ENCODE assay signal across 13 cellular contexts in the genomic region with DNA sequence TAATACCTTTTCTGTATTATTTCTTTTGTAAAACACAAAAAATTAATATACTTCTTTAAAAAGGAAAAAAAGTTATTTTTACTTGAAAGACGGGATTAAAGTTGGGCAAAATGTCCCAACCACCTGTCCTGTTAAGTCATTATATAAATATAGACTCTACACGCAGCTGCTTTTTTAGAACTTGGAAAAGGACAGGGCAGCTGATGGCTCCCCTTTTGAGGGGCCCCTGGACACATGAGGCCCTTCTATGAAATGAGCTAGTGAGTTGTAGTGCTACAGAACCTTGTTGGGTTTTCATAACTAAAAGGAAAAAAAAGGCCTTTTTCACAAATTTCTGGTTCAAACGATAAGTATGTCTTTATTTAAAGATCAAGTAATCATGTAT. TPM values are rescaled to one million over a fixed set of nuclear protein-coding genes. Genes with fewer than 3 reads are reported as not detected.
A peak's percentile ranks its signal among the peaks of the same experiment; 100 is the strongest.
DNase-seq lines count a peak whose midpoint lies in the region; ATAC-seq and TF ChIP-seq lines count a peak whose summit lies in the region.
"Had no signal": no experiment of that assay in that cellular context is flagged by ENCODE, and none has a peak within 500 bp of the region (broad histone marks: within the 10 kb centered on the region; RNA-seq: fewer than 3 reads in every experiment).

No MANE protein-coding gene starts in this region.

- ATAC-seq in GM21825 (IDR thresholded peaks at IDR 0.05; ENCODE audit: unreplicated experiment): no peak

- H3K27me3 ChIP-seq in suprapubic skin: no peaks in the 10 kb centered on the region
- H3K27me3 ChIP-seq: MG63 had no signal

- H3K4me1 ChIP-seq in mesodermal cell (ENCODE audit: control insufficient read depth, insufficient read depth, low read length, poor library complexity, severe bottlenecking) (no peaks in the 10 kb centered on the region), suprapubic skin (peaks cover 10% of the 10 kb centered on the region)
- H3K4me1 ChIP-seq: spleen, uterus had no signal

- H3K4me3 Mint-ChIP-seq in activated naive CD8-positive, alpha-beta T cell: peak overlapping the region; percentile 83
- no peak overlapping the region for H3K4me3 Mint-ChIP-seq in activated naive CD8-positive, alpha-beta T cell treated with anti-CD3 and anti-CD28 coated beads for 36 hours
- peak overlapping the region; percentile 72 for H3K4me3 Mint-ChIP-seq in activated T-helper 2 cell treated with anti-CD3 and anti-CD28 coated beads, Interferon-gamma antibody, Interleukin-2, Interleukin-4, amounts not matched to agents 10 μg/mL and 5 μg/mL and 100 μg/mL, durations not matched to agents 14 hours and 24 hours and 36 hours (ENCODE audit: low read depth)

- no peaks in the 10 kb centered on the region for H3K9me3 Mint-ChIP-seq in activated naive CD8-positive, alpha-beta T cell (ENCODE audit: low read depth)
- no peaks in the 10 kb centered on the region for H3K9me3 Mint-ChIP-seq in activated naive CD8-positive, alpha-beta T cell treated with anti-CD3 and anti-CD28 coated beads for 36 hours
- no peaks in the 10 kb centered on the region for H3K9me3 Mint-ChIP-seq in activated T-helper 2 cell treated with anti-CD3 and anti-CD28 coated beads, Interferon-gamma antibody, Interleukin-2, Interleukin-4, amounts not matched to agents 10 μg/mL and 5 μg/mL and 100 μg/mL, durations not matched to agents 14 hours and 24 hours and 36 hours

- no peaks in the 10 kb centered on the region for H3K27me3 Mint-ChIP-seq in activated naive CD8-positive, alpha-beta T cell
- H3K27me3 Mint-ChIP-seq in activated naive CD8-positive, alpha-beta T cell treated with anti-CD3 and anti-CD28 coated beads for 36 hours: no peaks in the 10 kb centered on the region
- H3K27me3 Mint-ChIP-seq in activated T-helper 2 cell treated with anti-CD3 and anti-CD28 coated beads, Interferon-gamma antibody, Interleukin-2, Interleukin-4, amounts not matched to agents 10 μg/mL and 5 μg/mL and 100 μg/mL, durations not matched to agents 14 hours and 24 hours and 36 hours (ENCODE audit: low read depth): no peaks in the 10 kb centered on the region

- H3K27ac Mint-ChIP-seq in activated naive CD8-positive, alpha-beta T cell: no peak overlapping the region
- no peak overlapping the region for H3K27ac Mint-ChIP-seq in activated naive CD8-positive, alpha-beta T cell treated with anti-CD3 and anti-CD28 coated beads for 36 hours
- no peak overlapping the region for H3K27ac Mint-ChIP-seq in activated T-helper 2 cell treated with anti-CD3 and anti-CD28 coated beads, Interferon-gamma antibody, Interleukin-2, Interleukin-4, amounts not matched to agents 10 μg/mL and 5 μg/mL and 100 μg/mL, durations not matched to agents 14 hours and 24 hours and 36 hours

- TF ChIP-seq EP300 in suprapubic skin (IDR thresholded peaks at IDR 0.05): no peak

- WGBS in mesodermal cell (ENCODE audit: insufficient coverage in 2 of 2), 2 experiments: no CpG with 5 or more reads among the region's 3 CpGs
- WGBS in suprapubic skin: 76% methylated on average over 3 of the region's 3 CpGs

- H3K4me3 ChIP-seq in mesodermal cell (ENCODE audit: extremely low read depth, insufficient read depth, low read length, poor library complexity, severe bottlenecking): peak overlapping the region; percentile 53
- H3K4me3 ChIP-seq in suprapubic skin: peak overlapping the region; percentile 66

- H3K36me3 ChIP-seq in mesodermal cell (ENCODE audit: control insufficient read depth, insufficient read depth, low read length) (no peaks in the 10 kb centered on the region), suprapubic skin (no peaks in the 10 kb centered on the region)
- H3K36me3 ChIP-seq: MG63, spleen, uterus had no signal

- H3K9me3 ChIP-seq in mesodermal cell (ENCODE audit: control insufficient read depth, low read length) (no peaks in the 10 kb centered on the region), suprapubic skin (no peaks in the 10 kb centered on the region)
- H3K9me3 ChIP-seq: MG63, spleen, uterus had no signal

- intact Hi-C loops in activated T-helper 2 cell treated with anti-CD3 and anti-CD28 coated beads, Interferon-gamma antibody, Interleukin-2, Interleukin-4, amounts not matched to agents 10 μg/mL and 5 μg/mL and 100 μg/mL, durations not matched to agents 14 hours and 24 hours and 36 hours (cut with micrococcal nuclease): no loop called here

- H3K27ac ChIP-seq in mesodermal cell (ENCODE audit: low read depth, low read length, severe bottlenecking) (no peak overlapping the region), suprapubic skin (no peak overlapping the region)

- no peak for TF ChIP-seq CTCF in suprapubic skin (IDR thresholded peaks at IDR 0.05)

- no peak for DNase-seq in activated naive CD8-positive, alpha-beta T cell treated with anti-CD3 and anti-CD28 coated beads for 36 hours
- no peak for DNase-seq in activated T-helper 2 cell treated with anti-CD3 and anti-CD28 coated beads, Interferon-gamma antibody, Interleukin-2, Interleukin-4, amounts not matched to agents 10 μg/mL and 5 μg/mL and 100 μg/mL, durations not matched to agents 14 hours and 24 hours and 36 hours (ENCODE audit: low spot score)
- DNase-seq in suprapubic skin (ENCODE audit: low spot score in 2 of 2) (no peak), ecto neural progenitor cell (ENCODE audit: low spot score) (no peak), NCI-H146 treated with DMSO at 0.1 percent for 48 hours (lab: John Stamatoyannopoulos, UW; ENCODE audit: unreplicated experiment) (no peak)

- H3K36me3 Mint-ChIP-seq in activated naive CD8-positive, alpha-beta T cell: peaks cover 4% of the 10 kb centered on the region
- H3K36me3 Mint-ChIP-seq in activated naive CD8-positive, alpha-beta T cell treated with anti-CD3 and anti-CD28 coated beads for 36 hours: peaks cover 4% of the 10 kb centered on the region
- no peaks in the 10 kb centered on the region for H3K36me3 Mint-ChIP-seq in activated T-helper 2 cell treated with anti-CD3 and anti-CD28 coated beads, Interferon-gamma antibody, Interleukin-2, Interleukin-4, amounts not matched to agents 10 μg/mL and 5 μg/mL and 100 μg/mL, durations not matched to agents 14 hours and 24 hours and 36 hours (ENCODE audit: low read depth)

- peaks cover 2% of the 10 kb centered on the region for H3K4me1 Mint-ChIP-seq in activated naive CD8-positive, alpha-beta T cell (ENCODE audit: low read depth)
- peaks cover 2% of the 10 kb centered on the region for H3K4me1 Mint-ChIP-seq in activated naive CD8-positive, alpha-beta T cell treated with anti-CD3 and anti-CD28 coated beads for 36 hours
- peaks cover 4% of the 10 kb centered on the region for H3K4me1 Mint-ChIP-seq in activated T-helper 2 cell treated with anti-CD3 and anti-CD28 coated beads, Interferon-gamma antibody, Interleukin-2, Interleukin-4, amounts not matched to agents 10 μg/mL and 5 μg/mL and 100 μg/mL, durations not matched to agents 14 hours and 24 hours and 36 hours (ENCODE audit: low read depth)

- TF ChIP-seq POLR2A in suprapubic skin (IDR thresholded peaks at IDR 0.05): no peak

RNA-seq across cellular contexts. Expression of a gene that starts 0.6 kb away (rescaled TPM):
- total RNA-seq in activated naive CD8-positive, alpha-beta T cell treated with anti-CD3 and anti-CD28 coated beads for 36 hours: 10 to 100 TPM; 17.6 to 18.1 TPM
- 2.6 and 3.9 TPM in 2 replicates for total RNA-seq in activated T-helper 2 cell treated with anti-CD3 and anti-CD28 coated beads, Interferon-gamma antibody, Interleukin-2, Interleukin-4, amounts not matched to agents 10 μg/mL and 5 μg/mL and 100 μg/mL, durations not matched to agents 14 hours and 24 hours and 36 hours
- 22.6 TPM for polyA plus RNA-seq in mesodermal cell (2013, experiment 1 of 2)
- 21.0 TPM for polyA plus RNA-seq in mesodermal cell (2013, experiment 2 of 2)
- 10 to 100 TPM; 10.1 to 16.4 (median 13.3) TPM for total RNA-seq in suprapubic skin

RNA-seq across cellular contexts. Expression of a gene that starts 18.6 kb away (rescaled TPM):
- total RNA-seq in activated naive CD8-positive, alpha-beta T cell treated with anti-CD3 and anti-CD28 coated beads for 36 hours: not detected
- total RNA-seq in activated T-helper 2 cell treated with anti-CD3 and anti-CD28 coated beads, Interferon-gamma antibody, Interleukin-2, Interleukin-4, amounts not matched to agents 10 μg/mL and 5 μg/mL and 100 μg/mL, durations not matched to agents 14 hours and 24 hours and 36 hours: not detected in 2 replicates
- 58.6 TPM for polyA plus RNA-seq in mesodermal cell (2013, experiment 1 of 2)
- 49.6 TPM for polyA plus RNA-seq in mesodermal cell (2013, experiment 2 of 2)
- 1 to 10 TPM in 3 of 4 donors, under 1 TPM in 1; 0.72 to 2.5 (median 1.9) TPM for total RNA-seq in suprapubic skin

RNA-seq across cellular contexts. Expression of a gene that starts 34.8 kb away (rescaled TPM):
- not detected for total RNA-seq in activated naive CD8-positive, alpha-beta T cell treated with anti-CD3 and anti-CD28 coated beads for 36 hours
- not detected in 2 replicates for total RNA-seq in activated T-helper 2 cell treated with anti-CD3 and anti-CD28 coated beads, Interferon-gamma antibody, Interleukin-2, Interleukin-4, amounts not matched to agents 10 μg/mL and 5 μg/mL and 100 μg/mL, durations not matched to agents 14 hours and 24 hours and 36 hours
- polyA plus RNA-seq in mesodermal cell (2013, experiment 1 of 2): not detected
- not detected for polyA plus RNA-seq in mesodermal cell (2013, experiment 2 of 2)
- not detected for total RNA-seq in suprapubic skin
- total RNA-seq: Daoy had no signal
- polyA plus RNA-seq: AG04450, spleen had no signal

RNA-seq across cellular contexts. Expression of a gene that starts 44.9 kb away (rescaled TPM):
- 10 to 100 TPM in 1 of 2 experiments, 1 to 10 TPM in 1; 9.6 to 10.4 TPM for total RNA-seq in activated naive CD8-positive, alpha-beta T cell treated with anti-CD3 and anti-CD28 coated beads for 36 hours
- 0.73 and 0.97 TPM in 2 replicates for total RNA-seq in activated T-helper 2 cell treated with anti-CD3 and anti-CD28 coated beads, Interferon-gamma antibody, Interleukin-2, Interleukin-4, amounts not matched to agents 10 μg/mL and 5 μg/mL and 100 μg/mL, durations not matched to agents 14 hours and 24 hours and 36 hours
- polyA plus RNA-seq in mesodermal cell (2013, experiment 1 of 2): 205 TPM
- polyA plus RNA-seq in mesodermal cell (2013, experiment 2 of 2): 244 TPM
- total RNA-seq in suprapubic skin: 10 to 100 TPM; 17.4 to 28.0 (median 25.0) TPM

RNA-seq across cellular contexts. Expression of a gene that starts 56.4 kb away (rescaled TPM):
- total RNA-seq in activated naive CD8-positive, alpha-beta T cell treated with anti-CD3 and anti-CD28 coated beads for 36 hours: 10 to 100 TPM; 37.2 to 38.1 TPM
- 28.1 and 30.1 TPM in 2 replicates for total RNA-seq in activated T-helper 2 cell treated with anti-CD3 and anti-CD28 coated beads, Interferon-gamma antibody, Interleukin-2, Interleukin-4, amounts not matched to agents 10 μg/mL and 5 μg/mL and 100 μg/mL, durations not matched to agents 14 hours and 24 hours and 36 hours
- 116 TPM for polyA plus RNA-seq in mesodermal cell (2013, experiment 1 of 2)
- 130 TPM for polyA plus RNA-seq in mesodermal cell (2013, experiment 2 of 2)
- 10 to 100 TPM; 39.4 to 50.6 (median 45.2) TPM for total RNA-seq in suprapubic skin
